Comparison of ENCODE assay signal across 1 cellular context in genomic region chr1:21621761-21622436, GRCh38.
TF ChIP-seq lines count a peak whose summit lies in the region.

No MANE protein-coding gene starts in this region.

TF ChIP-seq in liver, 16 proteins besides CTCF, POLR2A, EP300 and RAD21 (continued from another document):
- TF ChIP-seq ZBTB33 (IDR thresholded peaks at IDR 0.05) (no peak), NR2F2 (IDR thresholded peaks at IDR 0.05) (no peak), HNF4G (IDR thresholded peaks at IDR 0.05) (no peak), JUND (IDR thresholded peaks at IDR 0.05) (no peak), TAF1 (conservative IDR thresholded peaks at IDR 0.05) (no peak), MAX (IDR thresholded peaks at IDR 0.05) (no peak)
TF ChIP-seq in liver: peak in this region for 0.
